ENCODE assay signal across 8 cellular contexts in genomic region chr5:157387683-157388093, GRCh38.
DNase-seq lines count a peak whose midpoint lies in the region; ATAC-seq and TF ChIP-seq lines count a peak whose summit lies in the region.

No MANE protein-coding gene starts in this region.

- H3K4me3 Mint-ChIP-seq in GM23338 = no peak overlapping the region
- H3K4me3 Mint-ChIP-seq in activated T-helper 2 cell treated with anti-CD3 and anti-CD28 coated beads, Interferon-gamma antibody, Interleukin-2, Interleukin-4, amounts not matched to agents 10 μg/mL and 5 μg/mL and 100 μg/mL, durations not matched to agents 14 hours and 24 hours and 36 hours (ENCODE audit: low read depth) = no peak overlapping the region

- no peaks in the 10 kb centered on the region for H3K9me3 ChIP-seq in muscle layer of duodenum (ENCODE audit: control insufficient read depth in 1 of 2, low read length in 2 of 2)

- DNase-seq in ACHN (peak; percentile 73), LHCN-M2 (ENCODE audit: low read depth) (peak; percentile 96), dermis blood vessel endothelial cell (peak; percentile 81), GM23338 (ENCODE audit: low spot score) (no peak)
- DNase-seq in activated T-helper 2 cell treated with anti-CD3 and anti-CD28 coated beads, Interferon-gamma antibody, Interleukin-2, Interleukin-4, amounts not matched to agents 10 μg/mL and 5 μg/mL and 100 μg/mL, durations not matched to agents 14 hours and 24 hours and 36 hours (ENCODE audit: low spot score) = no peak

- ATAC-seq in GM23338 = no peak
- ATAC-seq in GM21737 (IDR thresholded peaks at IDR 0.05; ENCODE audit: unreplicated experiment) = no peak
- ATAC-seq in GM18498 (IDR thresholded peaks at IDR 0.05; ENCODE audit: unreplicated experiment) = no peak

- in situ Hi-C loops in ACHN (cut with HindIII; ENCODE audit: low pct_ligation_motif_present, low pct_unique_long_range_greater_than_20kb, low sequenced_read_pairs) = no loop called here

- H3K4me1 Mint-ChIP-seq in GM23338 = peaks cover 20% of the 10 kb centered on the region
- peaks cover 16% of the 10 kb centered on the region for H3K4me1 Mint-ChIP-seq in activated T-helper 2 cell treated with anti-CD3 and anti-CD28 coated beads, Interferon-gamma antibody, Interleukin-2, Interleukin-4, amounts not matched to agents 10 μg/mL and 5 μg/mL and 100 μg/mL, durations not matched to agents 14 hours and 24 hours and 36 hours (ENCODE audit: low read depth)

- no peaks in the 10 kb centered on the region for H4K20me1 ChIP-seq in GM23338 (replicated peaks; ENCODE audit: insufficient read depth)

- no peaks in the 10 kb centered on the region for H3K27me3 Mint-ChIP-seq in GM23338 (ENCODE audit: insufficient read depth, low read depth, poor library complexity)
- H3K27me3 Mint-ChIP-seq in activated T-helper 2 cell treated with anti-CD3 and anti-CD28 coated beads, Interferon-gamma antibody, Interleukin-2, Interleukin-4, amounts not matched to agents 10 μg/mL and 5 μg/mL and 100 μg/mL, durations not matched to agents 14 hours and 24 hours and 36 hours (ENCODE audit: low read depth) = no peaks in the 10 kb centered on the region

- H3K9me3 Mint-ChIP-seq in GM23338 = no peaks in the 10 kb centered on the region
- H3K9me3 Mint-ChIP-seq in activated T-helper 2 cell treated with anti-CD3 and anti-CD28 coated beads, Interferon-gamma antibody, Interleukin-2, Interleukin-4, amounts not matched to agents 10 μg/mL and 5 μg/mL and 100 μg/mL, durations not matched to agents 14 hours and 24 hours and 36 hours = no peaks in the 10 kb centered on the region

- H3F3A ChIP-seq in GM23338 (replicated peaks; ENCODE audit: low read depth) = no peaks in the 10 kb centered on the region

- peak overlapping the region; percentile 76 for H3K27ac ChIP-seq in muscle layer of duodenum (ENCODE audit: low read length)
- H3K27ac ChIP-seq in GM23338 (ENCODE audit: low read depth) = no peak overlapping the region

- H3K4me1 ChIP-seq in muscle layer of duodenum (ENCODE audit: control insufficient read depth in 1 of 2, insufficient read depth in 2 of 2, low read length in 2 of 2) (peaks cover 7 to 12% of the 10 kb centered on the region in 2 donors), GM23338 (ENCODE audit: insufficient read depth) (peaks cover 11% of the 10 kb centered on the region)

- H3K36me3 Mint-ChIP-seq in GM23338 (ENCODE audit: low read depth) = peaks cover 36% of the 10 kb centered on the region
- peaks cover 75% of the 10 kb centered on the region for H3K36me3 Mint-ChIP-seq in activated T-helper 2 cell treated with anti-CD3 and anti-CD28 coated beads, Interferon-gamma antibody, Interleukin-2, Interleukin-4, amounts not matched to agents 10 μg/mL and 5 μg/mL and 100 μg/mL, durations not matched to agents 14 hours and 24 hours and 36 hours (ENCODE audit: low read depth)

- H3K27me3 ChIP-seq in muscle layer of duodenum (ENCODE audit: low read depth, low read length) (no peaks in the 10 kb centered on the region), GM23338 (ENCODE audit: insufficient read depth) (no peaks in the 10 kb centered on the region)

- H3K4me2 ChIP-seq in GM23338 = no peak overlapping the region

- intact Hi-C loops in activated T-helper 2 cell treated with anti-CD3 and anti-CD28 coated beads, Interferon-gamma antibody, Interleukin-2, Interleukin-4, amounts not matched to agents 10 μg/mL and 5 μg/mL and 100 μg/mL, durations not matched to agents 14 hours and 24 hours and 36 hours (cut with micrococcal nuclease) = no loop called here

- H3K4me3 ChIP-seq in muscle layer of duodenum (ENCODE audit: low read depth in 1 of 2, low read length in 2 of 2) (no peak overlapping the region), GM23338 (no peak overlapping the region)

- no peak for TF ChIP-seq CTCF in GM23338 (conservative IDR thresholded peaks at IDR 0.05; ENCODE audit: low read depth in 2 of 2)

- no peaks in the 10 kb centered on the region for H3K9me2 ChIP-seq in GM23338 (ENCODE audit: insufficient read depth)

- H3K79me2 ChIP-seq in GM23338 (replicated peaks; ENCODE audit: insufficient read depth) = no peaks in the 10 kb centered on the region

- no peak overlapping the region for H3K27ac Mint-ChIP-seq in GM23338
- H3K27ac Mint-ChIP-seq in activated T-helper 2 cell treated with anti-CD3 and anti-CD28 coated beads, Interferon-gamma antibody, Interleukin-2, Interleukin-4, amounts not matched to agents 10 μg/mL and 5 μg/mL and 100 μg/mL, durations not matched to agents 14 hours and 24 hours and 36 hours = no peak overlapping the region

- H2AFZ ChIP-seq in GM23338 = no peak overlapping the region

- H3K36me3 ChIP-seq in muscle layer of duodenum (ENCODE audit: control insufficient read depth in 1 of 2, insufficient read depth in 2 of 2, low read length in 2 of 2) = peaks cover 0 to 4% of the 10 kb centered on the region in 2 donors
- H3K36me3 ChIP-seq in GM23338 (ENCODE audit: insufficient read depth) = 0 out of 2 replicates have a peak, but pooled peaks cover 10% of the 10 kb centered on the region

TF ChIP-seq in GM23338, 12 proteins besides CTCF, POLR2A, EP300 and RAD21:
- TF ChIP-seq ETS1 (IDR thresholded peaks at IDR 0.05) = no peak
- no peak for TF ChIP-seq REST (IDR thresholded peaks at IDR 0.05; ENCODE audit: unreplicated experiment)

Comparison
In these comparisons a context has a peak if more than half of its experiments do, and no peak if none do; other contexts are left out.
1. DNase-seq: peak in ACHN (single experiment), LHCN-M2 (single experiment) and dermis blood vessel endothelial cell (single experiment); none in GM23338 (single experiment) and activated T-helper 2 cell treated with anti-CD3 and anti-CD28 coated beads, Interferon-gamma antibody, Interleukin-2, Interleukin-4, amounts not matched to agents 10 μg/mL and 5 μg/mL and 100 μg/mL, durations not matched to agents 14 hours and 24 hours and 36 hours (single experiment).